In the genomic region with DNA sequence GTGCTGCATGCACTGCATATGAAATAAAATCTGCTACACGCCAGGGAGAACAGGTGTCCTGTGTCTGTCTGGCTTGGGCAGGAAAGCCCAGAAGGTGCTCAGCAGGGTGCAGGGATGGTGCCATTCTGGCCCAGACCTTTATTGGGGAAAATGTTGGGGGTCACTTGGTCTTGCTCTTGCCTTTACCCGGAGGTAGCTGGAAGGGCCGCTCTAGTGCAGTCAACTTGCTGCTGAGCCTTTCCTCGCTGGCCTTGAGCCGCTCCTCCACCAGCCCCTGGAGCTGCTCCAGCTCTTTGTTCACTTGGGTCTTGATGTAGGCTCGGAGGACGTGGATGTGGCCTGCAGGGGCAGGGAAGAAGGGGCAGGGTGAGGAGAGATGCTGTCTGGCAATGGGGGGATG, we compare ENCODE assay signal across 17 cellular contexts. TPM values are rescaled to one million over a fixed set of nuclear protein-coding genes. Genes with fewer than 3 reads are reported as not detected.
A peak's percentile ranks its signal among the peaks of the same experiment; 100 is the strongest.
DNase-seq lines count a peak whose midpoint lies in the region; ATAC-seq and TF ChIP-seq lines count a peak whose summit lies in the region.
"Had no signal": no experiment of that assay in that cellular context is flagged by ENCODE, and none has a peak within 500 bp of the region (broad histone marks: within the 10 kb centered on the region; RNA-seq: fewer than 3 reads in every experiment).

No MANE protein-coding gene starts in this region.

- H3K9me3 ChIP-seq in upper lobe of left lung: no peaks in the 10 kb centered on the region
- H3K9me3 ChIP-seq: BLaER1 had no signal

- no peak overlapping the region for H3K4me3 ChIP-seq in HL-60 (replicated peaks; ENCODE audit: insufficient read depth, low read length)
- H3K4me3 ChIP-seq in upper lobe of left lung: no peak overlapping the region
- H3K4me3 ChIP-seq: BLaER1 had no signal

- H3K4me1 Mint-ChIP-seq in CD14-positive monocyte: peaks cover 36% of the 10 kb centered on the region
- peaks cover 45% of the 10 kb centered on the region for H3K4me1 Mint-ChIP-seq in dendritic cell treated with granulocyte-macrophage colony-stimulating factor and Interleukin-4, amounts not matched to agents 40 ng/mL and 50 ng/mL, for 4 days (ENCODE audit: low read depth)

- ATAC-seq in sciatic nerve (no peak), upper lobe of left lung (ENCODE audit: low FRiP score in 2 of 2) (no peak)
- ATAC-seq: CD8-positive, alpha-beta T cell had no signal

- no peaks in the 10 kb centered on the region for H3K9me3 Mint-ChIP-seq in CD14-positive monocyte
- H3K9me3 Mint-ChIP-seq in dendritic cell treated with granulocyte-macrophage colony-stimulating factor and Interleukin-4, amounts not matched to agents 40 ng/mL and 50 ng/mL, for 4 days: no peaks in the 10 kb centered on the region
- H3K9me3 Mint-ChIP-seq: CD8-positive, alpha-beta T cell had no signal

- intact Hi-C loops in CD14-positive monocyte (cut with micrococcal nuclease) (loop anchor here (5.0 kb wide), 2 partner anchors 35 to 765 kb away; no protein-coding TSS in a partner anchor), sciatic nerve (cut with DNase I) (no loop called here)
- intact Hi-C loops in dendritic cell treated with granulocyte-macrophage colony-stimulating factor and Interleukin-4, amounts not matched to agents 40 ng/mL and 50 ng/mL, for 4 days (cut with micrococcal nuclease): no loop called here

- WGBS in upper lobe of left lung, 2 donors: 91 to 96% methylated on average over 4 to 7 of the region's 7 CpGs

- peaks cover 10 to 50% (median 40%) of the 10 kb centered on the region in 4 donors for H3K36me3 ChIP-seq in upper lobe of left lung

- TF ChIP-seq EP300 in upper lobe of left lung (IDR thresholded peaks at IDR 0.05): no peak

- H3K27ac Mint-ChIP-seq in CD14-positive monocyte: peak overlapping the region in 4 of 7 donors; percentile 25 to 78 (median 50)
- H3K27ac Mint-ChIP-seq in dendritic cell treated with granulocyte-macrophage colony-stimulating factor and Interleukin-4, amounts not matched to agents 40 ng/mL and 50 ng/mL, for 4 days: peak overlapping the region; percentile 40
- H3K27ac Mint-ChIP-seq: CD8-positive, alpha-beta T cell had no signal

- TF ChIP-seq POLR2A in upper lobe of left lung (IDR thresholded peaks at IDR 0.05): no peak

- H3K4me3 Mint-ChIP-seq in CD14-positive monocyte: no peak overlapping the region
- H3K4me3 Mint-ChIP-seq in dendritic cell treated with granulocyte-macrophage colony-stimulating factor and Interleukin-4, amounts not matched to agents 40 ng/mL and 50 ng/mL, for 4 days: no peak overlapping the region
- H3K4me3 Mint-ChIP-seq: CD8-positive, alpha-beta T cell had no signal

- no peak for DNase-seq in CD14-positive monocyte (ENCODE audit: low spot score)
- DNase-seq in HL-60 (ENCODE audit: low read depth in 1 of 2, low spot score in 1 of 2): no peak
- peak; percentile 45 for DNase-seq in sciatic nerve (ENCODE audit: low spot score)
- no peak for DNase-seq in upper lobe of left lung
- no peak for DNase-seq in activated CD8-positive, alpha-beta memory T cell treated with anti-CD3 and anti-CD28 coated beads, Interleukin-2, amount 50 U/mL, for 4 hours
- no peak for DNase-seq in NCI-H526 (lab: John Stamatoyannopoulos, UW)
- DNase-seq: CD8-positive, alpha-beta T cell; Karpas-422; MM.1S; NCI-H1092; NCI-H1436 treated with DMSO at 0.1 percent for 48 hours; NCI-H2081; NCI-H510A; NCI-H774; Right ventricle myocardium superior had no signal

- peaks cover 0 to 6% (median 0%) of the 10 kb centered on the region in 3 donors for H3K27me3 Mint-ChIP-seq in CD14-positive monocyte (ENCODE audit: low read depth in 3 of 3)
- H3K27me3 Mint-ChIP-seq in dendritic cell treated with granulocyte-macrophage colony-stimulating factor and Interleukin-4, amounts not matched to agents 40 ng/mL and 50 ng/mL, for 4 days: no peaks in the 10 kb centered on the region

- peaks cover 6 to 24% (median 11%) of the 10 kb centered on the region in 4 donors for H3K4me1 ChIP-seq in upper lobe of left lung

- peak overlapping the region; percentile 36 for H3K27ac ChIP-seq in HL-60 (replicated peaks)
- H3K27ac ChIP-seq in upper lobe of left lung: no peak overlapping the region
- H3K27ac ChIP-seq: BLaER1 had no signal

- peaks cover 43 to 62% of the 10 kb centered on the region in 2 donors for H3K36me3 Mint-ChIP-seq in CD14-positive monocyte
- peaks cover 86% of the 10 kb centered on the region for H3K36me3 Mint-ChIP-seq in dendritic cell treated with granulocyte-macrophage colony-stimulating factor and Interleukin-4, amounts not matched to agents 40 ng/mL and 50 ng/mL, for 4 days (ENCODE audit: low read depth)

- no peak for TF ChIP-seq CTCF in CD14-positive monocyte (IDR thresholded peaks at IDR 0.05)
- no peak for TF ChIP-seq CTCF in HL-60 (IDR thresholded peaks at IDR 0.05; ENCODE audit: insufficient read depth, low read length)
- TF ChIP-seq CTCF in upper lobe of left lung (IDR thresholded peaks at IDR 0.05): no peak

- H3K27me3 ChIP-seq in HL-60 (ENCODE audit: insufficient read depth, poor library complexity, severe bottlenecking): no peaks in the 10 kb centered on the region
- no peaks in the 10 kb centered on the region for H3K27me3 ChIP-seq in upper lobe of left lung
- H3K27me3 ChIP-seq: BLaER1 had no signal

RNA-seq across cellular contexts. Expression of a gene that starts 4.5 kb away (rescaled TPM):
- polyA plus RNA-seq in CD14-positive monocyte: 1 to 10 TPM; 2.4 to 3.5 TPM
- total RNA-seq in sciatic nerve (5.5 TPM), upper lobe of left lung (10 to 100 TPM in 4 of 6 donors, 1 to 10 TPM in 2; 6.1 to 45.1 (median 16.0) TPM)

RNA-seq across cellular contexts. Expression of a gene that starts 4.8 kb away (rescaled TPM):
- polyA plus RNA-seq in CD14-positive monocyte: 10 to 100 TPM; 14.8 to 34.9 TPM
- total RNA-seq in sciatic nerve (92.9 TPM), upper lobe of left lung (100 to 1,000 TPM in 2 of 6 donors, 10 to 100 TPM in 4; 69.9 to 137 (median 95.2) TPM)

RNA-seq across cellular contexts. Expression of a gene that starts 9.1 kb away (rescaled TPM):
- polyA plus RNA-seq in CD14-positive monocyte: 10 to 100 TPM; 45.4 to 54.2 TPM
- total RNA-seq in sciatic nerve: 21.3 TPM
- 10 to 100 TPM; 27.4 to 70.2 (median 33.5) TPM for total RNA-seq in upper lobe of left lung

RNA-seq across cellular contexts. Expression of a gene that starts 29.7 kb away (rescaled TPM):
- under 1 TPM; 0.27 to 0.73 TPM for polyA plus RNA-seq in CD14-positive monocyte
- total RNA-seq in sciatic nerve (14.0 TPM), upper lobe of left lung (10 to 100 TPM; 13.1 to 32.5 (median 14.8) TPM)

RNA-seq across cellular contexts. Expression of a gene that starts 58.3 kb away (rescaled TPM):
- 1 to 10 TPM; 3.0 to 6.3 TPM for polyA plus RNA-seq in CD14-positive monocyte
- total RNA-seq in sciatic nerve: 59.3 TPM
- total RNA-seq in upper lobe of left lung: 100 to 1,000 TPM in 1 of 6 donors, 10 to 100 TPM in 5; 38.3 to 102 (median 66.0) TPM

Comparison
In these comparisons a context has a peak if more than half of its experiments do, and no peak if none do; other contexts are left out.
1. intact Hi-C loops: an anchor here in CD14-positive monocyte (5.0 kb wide); none called in dendritic cell treated with granulocyte-macrophage colony-stimulating factor and Interleukin-4, amounts not matched to agents 40 ng/mL and 50 ng/mL, for 4 days and sciatic nerve.